ENCODE assay signal across 1 cellular context in the genomic region with DNA sequence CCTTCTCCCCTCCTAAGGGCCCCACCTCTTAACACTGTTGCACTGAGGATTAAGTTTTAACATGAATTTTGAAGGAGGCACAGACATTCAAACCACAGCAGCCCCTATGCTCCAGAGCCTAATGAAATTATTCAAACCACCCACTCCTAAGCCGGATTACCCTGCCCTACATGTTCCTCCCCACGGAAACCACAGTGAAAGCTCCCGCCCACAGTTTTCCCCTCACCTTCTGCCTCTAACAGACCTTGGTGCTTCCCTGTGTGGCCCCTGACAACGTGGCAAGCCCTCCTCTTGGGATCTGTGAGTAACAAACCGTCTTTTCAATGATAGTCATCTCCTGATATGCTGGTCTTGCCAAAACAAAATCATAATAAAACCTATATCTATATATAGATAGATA.
TF ChIP-seq lines count a peak whose summit lies in the region.

No MANE protein-coding gene starts in this region.

TF ChIP-seq in GM12878, 131 proteins besides CTCF, POLR2A, EP300 and RAD21 (continued from another document):
- TF ChIP-seq, protein P1, sequence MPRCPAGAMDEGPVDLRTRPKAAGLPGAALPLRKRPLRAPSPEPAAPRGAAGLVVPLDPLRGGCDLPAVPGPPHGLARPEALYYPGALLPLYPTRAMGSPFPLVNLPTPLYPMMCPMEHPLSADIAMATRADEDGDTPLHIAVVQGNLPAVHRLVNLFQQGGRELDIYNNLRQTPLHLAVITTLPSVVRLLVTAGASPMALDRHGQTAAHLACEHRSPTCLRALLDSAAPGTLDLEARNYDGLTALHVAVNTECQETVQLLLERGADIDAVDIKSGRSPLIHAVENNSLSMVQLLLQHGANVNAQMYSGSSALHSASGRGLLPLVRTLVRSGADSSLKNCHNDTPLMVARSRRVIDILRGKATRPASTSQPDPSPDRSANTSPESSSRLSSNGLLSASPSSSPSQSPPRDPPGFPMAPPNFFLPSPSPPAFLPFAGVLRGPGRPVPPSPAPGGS (IDR thresholded peaks at IDR 0.05; ENCODE audit: borderline replicate concordance, insufficient read depth, low read depth, low read length, poor library complexity, severe bottlenecking): no peak
- TF ChIP-seq RUNX3 (IDR thresholded peaks at IDR 0.05; ENCODE audit: low read length) (peak; percentile 72), ETV6 (conservative IDR thresholded peaks at IDR 0.05 in 1 of 2, IDR thresholded peaks at IDR 0.05 in 1 of 2; ENCODE audit: borderline replicate concordance in 1 of 2, low read depth in 1 of 2) (peak in 1 of 2 experiments; percentile 52; a peak in 1 of 4 replicates)
- TF ChIP-seq, protein P2, sequence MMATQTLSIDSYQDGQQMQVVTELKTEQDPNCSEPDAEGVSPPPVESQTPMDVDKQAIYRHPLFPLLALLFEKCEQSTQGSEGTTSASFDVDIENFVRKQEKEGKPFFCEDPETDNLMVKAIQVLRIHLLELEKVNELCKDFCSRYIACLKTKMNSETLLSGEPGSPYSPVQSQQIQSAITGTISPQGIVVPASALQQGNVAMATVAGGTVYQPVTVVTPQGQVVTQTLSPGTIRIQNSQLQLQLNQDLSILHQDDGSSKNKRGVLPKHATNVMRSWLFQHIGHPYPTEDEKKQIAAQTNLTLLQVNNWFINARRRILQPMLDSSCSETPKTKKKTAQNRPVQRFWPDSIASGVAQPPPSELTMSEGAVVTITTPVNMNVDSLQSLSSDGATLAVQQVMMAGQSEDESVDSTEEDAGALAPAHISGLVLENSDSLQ (IDR thresholded peaks at IDR 0.05): no peak
TF ChIP-seq in GM12878: peak in this region for 4.
